In genomic region chr13:50189450-50189849, GRCh38 we compare ENCODE assay signal across 19 cellular contexts.
DNase-seq lines count a peak whose midpoint lies in the region; ATAC-seq and TF ChIP-seq lines count a peak whose summit lies in the region.
"Had no signal": no experiment of that assay in that cellular context is flagged by ENCODE, and none has a peak within 500 bp of the region (broad histone marks: within the 10 kb centered on the region; RNA-seq: fewer than 3 reads in every experiment).

No MANE protein-coding gene starts in this region.

- no peaks in the 10 kb centered on the region for H3K4me1 ChIP-seq in A673 (ENCODE audit: insufficient read depth, low read length, poor library complexity, severe bottlenecking)

- no peaks in the 10 kb centered on the region for H3K9me3 Mint-ChIP-seq in endothelial cell (ENCODE audit: unreplicated experiment)
- H3K9me3 Mint-ChIP-seq: activated naive CD4-positive, alpha-beta T cell treated with anti-CD3 and anti-CD28 coated beads, Interleukin-2, amount 50 U/mL, for 72 hours had no signal

- DNase-seq in A673 (ENCODE audit: low spot score): no peak
- DNase-seq in GM12864 (ENCODE audit: low read depth): no peak
- DNase-seq in NB4 (ENCODE audit: low read depth): peak; percentile 42
- peak; percentile 3 for DNase-seq in cerebellar cortex (ENCODE audit: low spot score)
- no peak for DNase-seq in endothelial cell (ENCODE audit: low spot score)
- DNase-seq: activated CD4-positive, alpha-beta T cell treated with anti-CD3 and anti-CD28 coated beads, Interleukin-2, amount 10 ng/mL, durations not matched to agents 7 days and 5 days; activated T-cell treated with anti-CD3 and anti-CD28 coated beads, Interleukin-2, amount 50 U/mL, for 1 hour; COR-L47; heart right ventricle; naive thymus-derived CD8-positive, alpha-beta T cell; NCI-H187 treated with DMSO at 0.1 percent for 48 hours; NCI-H510A treated with DMSO at 0.1 percent for 48 hours; posterior cingulate gyrus; small intestine; T-helper 9 cell had no signal

- H3K4me3 Mint-ChIP-seq in endothelial cell (ENCODE audit: unreplicated experiment): no peak overlapping the region
- H3K4me3 Mint-ChIP-seq: activated CD4-positive, alpha-beta T cell treated with anti-CD3 and anti-CD28 coated beads, Interleukin-2, amount 10 ng/mL, durations not matched to agents 7 days and 5 days; naive thymus-derived CD8-positive, alpha-beta T cell had no signal

- H3K27me3 Mint-ChIP-seq in endothelial cell (ENCODE audit: unreplicated experiment): peaks cover 3% of the 10 kb centered on the region

- H3K36me3 Mint-ChIP-seq in endothelial cell (ENCODE audit: low read depth, unreplicated experiment): peaks cover 3% of the 10 kb centered on the region
- H3K36me3 Mint-ChIP-seq: activated naive CD4-positive, alpha-beta T cell treated with anti-CD3 and anti-CD28 coated beads, Interleukin-2, amount 50 U/mL, for 72 hours; naive thymus-derived CD8-positive, alpha-beta T cell had no signal

- H3K36me3 ChIP-seq in A673 (ENCODE audit: insufficient read depth, low read length, poor library complexity, severe bottlenecking): no peaks in the 10 kb centered on the region
- H3K36me3 ChIP-seq: heart right ventricle had no signal

- H3K27ac Mint-ChIP-seq in endothelial cell (ENCODE audit: unreplicated experiment): no peak overlapping the region
- H3K27ac Mint-ChIP-seq: activated CD4-positive, alpha-beta T cell treated with anti-CD3 and anti-CD28 coated beads, Interleukin-2, amount 10 ng/mL, durations not matched to agents 7 days and 5 days; activated naive CD4-positive, alpha-beta T cell treated with anti-CD3 and anti-CD28 coated beads, Interleukin-2, amount 50 U/mL, for 72 hours; naive thymus-derived CD8-positive, alpha-beta T cell had no signal

- H3K27ac ChIP-seq in A673 (ENCODE audit: low read depth, low read length, poor library complexity, severe bottlenecking): no peak overlapping the region
- H3K27ac ChIP-seq: heart right ventricle had no signal

- CTCF ChIA-PET in A673 (lab: Charles Lee): no interaction called here

- no peaks in the 10 kb centered on the region for H3K9me3 ChIP-seq in A673 (ENCODE audit: low read depth, low read length, poor library complexity, severe bottlenecking)
- H3K9me3 ChIP-seq: heart right ventricle had no signal

- POLR2A ChIA-PET in A673 (lab: Charles Lee; ENCODE audit: low non-redundant PET): no interaction called here

- no peak for TF ChIP-seq POLR2A in NB4 (IDR thresholded peaks at IDR 0.05; ENCODE audit: extremely low read depth, insufficient read length)

- TF ChIP-seq CTCF in A673 (conservative IDR thresholded peaks at IDR 0.05; ENCODE audit: low read depth, low read length) (peak; percentile 29), GM12864 (IDR thresholded peaks at IDR 0.05; ENCODE audit: low read depth, low read length, missing control alignments) (peak; percentile 10), NB4 (IDR thresholded peaks at IDR 0.05; ENCODE audit: low read depth, low read length) (peak; percentile 28), endothelial cell (IDR thresholded peaks at IDR 0.05; ENCODE audit: unreplicated experiment) (no peak)

- no peaks in the 10 kb centered on the region for H3K27me3 ChIP-seq in A673 (replicated peaks; ENCODE audit: insufficient read depth, low read depth, low read length, poor library complexity)
- H3K27me3 ChIP-seq: heart right ventricle had no signal

- intact Hi-C loops in A673 (cut with micrococcal nuclease; ENCODE audit: unreplicated experiment): no loop called here

- BruUV-seq in A673 (replicated peaks; lab: Mats Ljungman, UMichigan): no TSS peak

- H3K4me3 ChIP-seq in A673 (ENCODE audit: low read depth, low read length, poor library complexity, severe bottlenecking) (no peak overlapping the region), GM12864 (ENCODE audit: low read depth, low read length) (no peak overlapping the region), NB4 (ENCODE audit: low read depth, low read length) (no peak overlapping the region)
- H3K4me3 ChIP-seq: heart right ventricle had no signal

- peaks cover 12% of the 10 kb centered on the region for H3K4me1 Mint-ChIP-seq in endothelial cell (ENCODE audit: unreplicated experiment)
- H3K4me1 Mint-ChIP-seq: activated CD4-positive, alpha-beta T cell treated with anti-CD3 and anti-CD28 coated beads, Interleukin-2, amount 10 ng/mL, durations not matched to agents 7 days and 5 days had no signal

- ATAC-seq in GM21367 (IDR thresholded peaks at IDR 0.05; ENCODE audit: unreplicated experiment): no peak
- ATAC-seq in HG02610 (IDR thresholded peaks at IDR 0.05; ENCODE audit: unreplicated experiment): no peak
- no peak for ATAC-seq in HG02763 (IDR thresholded peaks at IDR 0.05; ENCODE audit: unreplicated experiment)
- ATAC-seq: activated naive CD4-positive, alpha-beta T cell treated with anti-CD3 and anti-CD28 coated beads, Interleukin-2, amount 50 U/mL, for 72 hours; heart right ventricle; naive thymus-derived CD8-positive, alpha-beta T cell had no signal

Comparison
In these comparisons a context has a peak if more than half of its experiments do, and no peak if none do; other contexts are left out.
1. DNase-seq: peak in NB4 (single experiment) and cerebellar cortex (single experiment); none in A673 (single experiment), GM12864 (single experiment) and endothelial cell (single experiment).